Comparison of ENCODE assay signal across 19 cellular contexts in the genomic region with DNA sequence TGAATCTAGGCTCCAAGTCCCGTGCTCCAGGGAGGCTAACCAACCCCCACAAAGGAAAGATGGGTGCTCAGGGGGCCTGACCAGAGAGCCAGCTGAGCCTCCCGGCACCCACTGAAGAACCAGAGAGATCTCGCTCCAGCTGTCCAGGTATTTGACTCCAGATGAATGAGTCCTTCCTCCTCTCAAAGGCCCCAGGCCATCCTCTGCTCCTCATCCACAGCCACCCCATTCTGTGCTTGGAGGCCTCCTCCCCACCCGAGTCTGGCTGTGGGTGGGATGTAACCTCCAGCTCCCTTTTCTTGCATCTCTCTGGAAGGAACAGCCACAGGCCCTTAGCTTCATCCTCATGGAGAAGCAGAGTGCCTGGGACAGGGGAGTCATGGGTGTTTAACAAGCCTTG. TPM values are rescaled to one million over a fixed set of nuclear protein-coding genes. Genes with fewer than 3 reads are reported as not detected.
DNase-seq lines count a peak whose midpoint lies in the region; ATAC-seq and TF ChIP-seq lines count a peak whose summit lies in the region.
"Had no signal": no experiment of that assay in that cellular context is flagged by ENCODE, and none has a peak within 500 bp of the region (broad histone marks: within the 10 kb centered on the region; RNA-seq: fewer than 3 reads in every experiment).

No MANE protein-coding gene starts in this region.

- no peak overlapping the region for H3K9ac ChIP-seq in rectal smooth muscle tissue (ENCODE audit: low read length)

- no peaks in the 10 kb centered on the region for H3K9me3 ChIP-seq in esophagus muscularis mucosa
- no peaks in the 10 kb centered on the region for H3K9me3 ChIP-seq in thyroid gland

- H3K9me3 Mint-ChIP-seq in stimulated activated naive CD8-positive, alpha-beta T cell treated with anti-CD3 and anti-CD28 coated beads, Interleukin-15, amount 100 ng/mL, for 72 hours, result no peaks in the 10 kb centered on the region
- H3K9me3 Mint-ChIP-seq: HFFc6 had no signal

- no peak for TF ChIP-seq POLR2A in esophagus muscularis mucosa (IDR thresholded peaks at IDR 0.05; ENCODE audit: low read depth)
- no peak for TF ChIP-seq POLR2A in thyroid gland (IDR thresholded peaks at IDR 0.05)

- peaks cover 7% of the 10 kb centered on the region for H3K27me3 Mint-ChIP-seq in stimulated activated naive CD8-positive, alpha-beta T cell treated with anti-CD3 and anti-CD28 coated beads, Interleukin-15, amount 100 ng/mL, for 72 hours

- H3K4me1 ChIP-seq in esophagus muscularis mucosa, result peaks cover 11 to 14% (median 13%) of the 10 kb centered on the region in 4 donors
- peaks cover 4% of the 10 kb centered on the region for H3K4me1 ChIP-seq in rectal smooth muscle tissue (ENCODE audit: control insufficient read depth, insufficient read depth, low read length)
- H3K4me1 ChIP-seq in thyroid gland, result peaks cover 30 to 36% of the 10 kb centered on the region in 2 donors

- H3K27ac ChIP-seq in esophagus muscularis mucosa (replicated peaks in 1 of 4) (no peak overlapping the region), rectal smooth muscle tissue (ENCODE audit: low read depth, low read length) (peak overlapping the region; percentile 8), thyroid gland (peak overlapping the region; percentile 45 to 58 (median 53))

- H3K27ac Mint-ChIP-seq in stimulated activated naive CD8-positive, alpha-beta T cell treated with anti-CD3 and anti-CD28 coated beads, Interleukin-15, amount 100 ng/mL, for 72 hours, result peak overlapping the region in 1 of 2 donors; percentile 40
- H3K27ac Mint-ChIP-seq: B cell, HFFc6 had no signal

- peak; percentile 10 for ATAC-seq in stimulated activated naive CD8-positive, alpha-beta T cell treated with anti-CD3 and anti-CD28 coated beads, Interleukin-15, amount 100 ng/mL, for 72 hours
- ATAC-seq in stimulated activated naive CD8-positive, alpha-beta T cell treated with anti-CD3 and anti-CD28 coated beads, Interleukin-15, Interleukin-2, amounts not matched to agents 100 U/mL and 50 U/mL, for 24 hours, result no peak
- ATAC-seq: PC-3 had no signal

- no peaks in the 10 kb centered on the region for H3K4me1 Mint-ChIP-seq in stimulated activated naive CD8-positive, alpha-beta T cell treated with anti-CD3 and anti-CD28 coated beads, Interleukin-15, amount 100 ng/mL, for 72 hours
- H3K4me1 Mint-ChIP-seq: B cell had no signal

- no peak for TF ChIP-seq CTCF in esophagus muscularis mucosa (IDR thresholded peaks at IDR 0.05)
- TF ChIP-seq CTCF in thyroid gland (IDR thresholded peaks at IDR 0.05), result no peak

- no peak for TF ChIP-seq EP300 in esophagus muscularis mucosa (IDR thresholded peaks at IDR 0.05)

- H3K36me3 ChIP-seq in esophagus muscularis mucosa (peaks cover 9 to 22% (median 20%) of the 10 kb centered on the region in 4 donors), rectal smooth muscle tissue (ENCODE audit: control insufficient read depth, insufficient read depth, low read length) (peaks cover 5% of the 10 kb centered on the region), thyroid gland (peaks cover 0 to 3% of the 10 kb centered on the region in 2 donors)

- no peaks in the 10 kb centered on the region for H3K27me3 ChIP-seq in esophagus muscularis mucosa
- H3K27me3 ChIP-seq in rectal smooth muscle tissue (ENCODE audit: control insufficient read depth, insufficient read depth, low read length), result no peaks in the 10 kb centered on the region
- H3K27me3 ChIP-seq in thyroid gland, result no peaks in the 10 kb centered on the region

- H3K4me3 ChIP-seq in esophagus muscularis mucosa (no peak overlapping the region), rectal smooth muscle tissue (ENCODE audit: low read length) (no peak overlapping the region), thyroid gland (replicated peaks in 1 of 3) (no peak overlapping the region)

- 79% methylated on average over 4 of the region's 4 CpGs for WGBS in esophagus muscularis mucosa
- 67 to 71% methylated on average over 4 of the region's 4 CpGs for WGBS in thyroid gland, 2 donors

- no peak for DNase-seq in stimulated activated naive CD8-positive, alpha-beta T cell treated with anti-CD3 and anti-CD28 coated beads, Interleukin-15, amount 100 ng/mL, for 72 hours
- no peak for DNase-seq in stimulated activated naive CD8-positive, alpha-beta T cell treated with anti-CD3 and anti-CD28 coated beads, Interleukin-15, Interleukin-2, amounts not matched to agents 100 U/mL and 50 U/mL, for 24 hours
- DNase-seq in esophagus muscularis mucosa (ENCODE audit: extremely low spot score) (peak; percentile 92), thyroid gland (no peak), AG08395 (ENCODE audit: low spot score) (no peak), NCI-H774 (lab: John Stamatoyannopoulos, UW) (no peak), globus pallidus (ENCODE audit: low spot score) (no peak)
- DNase-seq: GDM1, H7, HFFc6, Kasumi-1, NCI-H1417, NCI-H187, NCI-H526, PC-3, SIG-M5 had no signal

- intact Hi-C loops in esophagus muscularis mucosa (cut with DNase I), result no loop called here
- intact Hi-C loops in thyroid gland (cut with DNase I), result no loop called here

- H3K4me3 Mint-ChIP-seq in stimulated activated naive CD8-positive, alpha-beta T cell treated with anti-CD3 and anti-CD28 coated beads, Interleukin-15, amount 100 ng/mL, for 72 hours, result no peak overlapping the region
- H3K4me3 Mint-ChIP-seq: B cell, HFFc6 had no signal

RNA-seq across cellular contexts. Expression of a gene that starts 44.6 kb away (rescaled TPM):
- total RNA-seq in esophagus muscularis mucosa (10 to 100 TPM in 3 of 4 donors, 1 to 10 TPM in 1; 10.0 to 21.4 (median 12.6) TPM), thyroid gland (100 to 1,000 TPM in 3 of 4 donors, 10 to 100 TPM in 1; 42.9 to 220 (median 142) TPM)
- total RNA-seq: B cell, MCF 10A, PC-3 had no signal

Comparison
In these comparisons a context has a peak if more than half of its experiments do, and no peak if none do; other contexts are left out.
1. H3K27ac ChIP-seq: peak in rectal smooth muscle tissue (single experiment) and thyroid gland (3 of 3); none in esophagus muscularis mucosa (0 of 4).